35 cellular contexts compared by ENCODE assay signal in genomic region chr5:103923616-103924168, GRCh38.
"Had no signal": no experiment of that assay in that cellular context is flagged by ENCODE, and none has a peak within 500 bp of the region (broad histone marks: within the 10 kb centered on the region; RNA-seq: fewer than 3 reads in every experiment).

No MANE protein-coding gene starts in this region.

- H3K27ac ChIP-seq: brain microvascular endothelial cell, Peyer's patch, RWPE1, VCaP had no signal

- H3K4me1 ChIP-seq: Peyer's patch had no signal

- H3K27me3 ChIP-seq: brain microvascular endothelial cell, MG63, Peyer's patch had no signal

- ATAC-seq: activated CD8-positive, alpha-beta memory T cell treated with anti-CD3 and anti-CD28 coated beads, Interleukin-2, amount 10 ng/mL, durations not matched to agents 7 days and 5 days; activated naive CD8-positive, alpha-beta T cell treated with anti-CD3 and anti-CD28 coated beads, Interleukin-2, amount 50 U/mL, for 24 hours; PC-3; Right ventricle myocardium inferior had no signal

- H3K4me3 ChIP-seq: MG63, Peyer's patch had no signal

- H3K36me3 ChIP-seq: brain microvascular endothelial cell, MG63, Peyer's patch had no signal

- H3K9me3 ChIP-seq: MG63, Peyer's patch had no signal

- DNase-seq: activated B cell treated with CpG ODN at 0.5 μM for 24 hours; activated CD4-positive, alpha-beta memory T cell treated with anti-CD3 and anti-CD28 coated beads, Interleukin-2, amount 10 ng/mL, durations not matched to agents 7 days and 5 days; activated CD4-positive, alpha-beta T cell treated with anti-CD3 and anti-CD28 coated beads for 4 hours; activated CD4-positive, alpha-beta T cell treated with anti-CD3 and anti-CD28 coated beads, Interleukin-2, amount 50 U/mL, for 1 hour; activated CD4-positive, CD25-positive, alpha-beta regulatory T cell treated with anti-CD3 and anti-CD28 coated beads, Interleukin-2, amount 50 U/mL, for 72 hours; activated CD8-positive, alpha-beta memory T cell treated with anti-CD3 and anti-CD28 coated beads for 24 hours; activated CD8-positive, alpha-beta memory T cell treated with anti-CD3 and anti-CD28 coated beads, Interleukin-2, amount 10 ng/mL, durations not matched to agents 7 days and 5 days; activated CD8-positive, alpha-beta memory T cell treated with anti-CD3 and anti-CD28 coated beads, Interleukin-2, amount 50 U/mL, for 48 hours; activated effector memory CD4-positive, alpha-beta T cell treated with Interleukin-2 at 50 U/mL for 16 hours; activated naive CD4-positive, alpha-beta T cell treated with anti-CD3 and anti-CD28 coated beads, Interleukin-2, amount 10 ng/mL, durations not matched to agents 7 days and 5 days; activated naive CD8-positive, alpha-beta T cell treated with anti-CD3 and anti-CD28 coated beads, Interleukin-2, amount 50 U/mL, for 24 hours; activated T-cell treated with anti-CD3 and anti-CD28 coated beads, Interleukin-2, amount 50 U/mL, for 48 hours; anterior cingulate cortex; brain microvascular endothelial cell; central memory CD4-positive, alpha-beta T cell; Kasumi-1; MG63; NCI-H1048; NCI-H1105 treated with DMSO at 0.1 percent for 48 hours; NCI-H1436; NCI-H1694; NCI-H1930; NCI-H2081 treated with DMSO at 0.1 percent for 48 hours; NCI-H345; NCI-H524 treated with DMSO at 0.1 percent for 48 hours; PC-3; Peyer's patch; SIG-M5; SW 1271; T-helper 1 cell; T-helper 2 cell; T-helper 9 cell had no signal
